ENCODE assay signal across 1 cellular context in the genomic region with DNA sequence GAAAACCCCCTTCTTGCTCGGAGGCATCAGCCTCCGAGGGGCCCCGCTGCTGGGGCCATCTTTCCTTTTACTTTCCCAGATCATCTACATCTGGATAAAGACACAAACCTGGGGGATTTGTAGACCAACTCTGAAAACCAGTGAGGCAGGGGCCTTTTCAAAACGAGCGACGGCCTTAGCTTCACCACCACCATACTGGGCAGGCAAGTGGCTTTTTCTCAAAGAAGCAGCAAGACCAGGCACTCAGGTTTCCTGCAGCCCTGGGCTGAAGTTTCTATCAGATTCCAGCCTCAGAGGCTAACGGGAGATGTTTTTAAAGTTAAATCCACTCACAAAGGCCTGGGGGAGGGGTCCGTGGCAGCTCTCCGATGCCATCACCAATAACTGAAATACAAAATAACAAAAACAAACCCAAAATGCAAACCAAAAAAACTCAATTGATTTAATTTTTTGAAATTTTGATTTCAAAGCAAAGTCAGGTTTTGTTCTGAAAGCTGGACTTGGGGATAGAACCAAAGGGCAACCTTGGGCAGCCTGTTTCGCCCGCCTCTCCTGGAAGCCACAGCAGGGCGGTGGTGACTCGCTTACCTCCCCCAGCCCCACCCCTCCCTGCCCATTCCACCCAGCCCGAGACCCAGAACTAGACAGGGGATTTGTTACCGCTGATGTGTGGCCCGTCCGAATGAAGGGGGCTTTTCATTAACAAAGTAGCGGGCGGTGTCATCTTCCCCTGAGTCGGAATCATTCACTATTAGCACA.
TF ChIP-seq lines count a peak whose summit lies in the region.

No MANE protein-coding gene starts in this region.

TF ChIP-seq in WTC11, 78 proteins besides CTCF, POLR2A, EP300 and RAD21 (continued from another document):
- TF ChIP-seq, protein P1, sequence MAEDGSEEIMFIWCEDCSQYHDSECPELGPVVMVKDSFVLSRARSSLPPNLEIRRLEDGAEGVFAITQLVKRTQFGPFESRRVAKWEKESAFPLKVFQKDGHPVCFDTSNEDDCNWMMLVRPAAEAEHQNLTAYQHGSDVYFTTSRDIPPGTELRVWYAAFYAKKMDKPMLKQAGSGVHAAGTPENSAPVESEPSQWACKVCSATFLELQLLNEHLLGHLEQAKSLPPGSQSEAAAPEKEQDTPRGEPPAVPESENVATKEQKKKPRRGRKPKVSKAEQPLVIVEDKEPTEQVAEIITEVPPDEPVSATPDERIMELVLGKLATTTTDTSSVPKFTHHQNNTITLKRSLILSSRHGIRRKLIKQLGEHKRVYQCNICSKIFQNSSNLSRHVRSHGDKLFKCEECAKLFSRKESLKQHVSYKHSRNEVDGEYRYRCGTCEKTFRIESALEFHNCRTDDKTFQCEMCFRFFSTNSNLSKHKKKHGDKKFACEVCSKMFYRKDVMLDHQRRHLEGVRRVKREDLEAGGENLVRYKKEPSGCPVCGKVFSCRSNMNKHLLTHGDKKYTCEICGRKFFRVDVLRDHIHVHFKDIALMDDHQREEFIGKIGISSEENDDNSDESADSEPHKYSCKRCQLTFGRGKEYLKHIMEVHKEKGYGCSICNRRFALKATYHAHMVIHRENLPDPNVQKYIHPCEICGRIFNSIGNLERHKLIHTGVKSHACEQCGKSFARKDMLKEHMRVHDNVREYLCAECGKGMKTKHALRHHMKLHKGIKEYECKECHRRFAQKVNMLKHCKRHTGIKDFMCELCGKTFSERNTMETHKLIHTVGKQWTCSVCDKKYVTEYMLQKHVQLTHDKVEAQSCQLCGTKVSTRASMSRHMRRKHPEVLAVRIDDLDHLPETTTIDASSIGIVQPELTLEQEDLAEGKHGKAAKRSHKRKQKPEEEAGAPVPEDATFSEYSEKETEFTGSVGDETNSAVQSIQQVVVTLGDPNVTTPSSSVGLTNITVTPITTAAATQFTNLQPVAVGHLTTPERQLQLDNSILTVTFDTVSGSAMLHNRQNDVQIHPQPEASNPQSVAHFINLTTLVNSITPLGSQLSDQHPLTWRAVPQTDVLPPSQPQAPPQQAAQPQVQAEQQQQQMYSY (CRISPR knock-in tag; IDR thresholded peaks at IDR 0.05): no peak
- TF ChIP-seq ZNF219 (CRISPR knock-in tag; IDR thresholded peaks at IDR 0.05; ENCODE audit: borderline replicate concordance): no peak
- TF ChIP-seq AR (CRISPR knock-in tag; IDR thresholded peaks at IDR 0.05): no peak
- TF ChIP-seq ELF4 (CRISPR knock-in tag; IDR thresholded peaks at IDR 0.05; ENCODE audit: low read depth): no peak
